Comparison of ENCODE assay signal across 24 cellular contexts in the genomic region with DNA sequence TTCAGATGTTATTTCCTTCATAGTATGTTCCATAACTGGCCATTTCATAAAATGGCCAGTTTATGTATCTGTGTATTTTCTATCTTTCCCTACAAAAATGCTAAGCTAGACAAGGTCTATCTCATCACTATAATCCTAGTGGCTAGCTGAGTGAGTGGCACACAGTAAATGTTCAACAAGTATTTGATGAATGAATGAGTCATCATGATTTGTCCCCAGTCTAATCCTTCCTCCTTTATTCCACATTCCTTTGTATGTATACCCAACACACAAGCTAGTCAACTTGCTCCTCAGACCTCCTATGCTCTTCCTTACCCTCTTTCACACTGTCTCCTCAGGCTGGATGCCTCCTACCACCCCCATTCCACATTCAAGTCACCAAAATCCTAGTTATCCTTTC. TPM values are rescaled to one million over a fixed set of nuclear protein-coding genes. Genes with fewer than 3 reads are reported as not detected.
A peak's percentile ranks its signal among the peaks of the same experiment; 100 is the strongest.
DNase-seq lines count a peak whose midpoint lies in the region; ATAC-seq and TF ChIP-seq lines count a peak whose summit lies in the region.
"Had no signal": no experiment of that assay in that cellular context is flagged by ENCODE, and none has a peak within 500 bp of the region (broad histone marks: within the 10 kb centered on the region; RNA-seq: fewer than 3 reads in every experiment).

No MANE protein-coding gene starts in this region.

- peak; percentile 51 for DNase-seq in COLO829 (ENCODE audit: low spot score)
- DNase-seq in IMR-90, result peak; percentile 53
- peak; percentile 7 for DNase-seq in choroid plexus epithelial cell (ENCODE audit: low read depth)
- DNase-seq in mesendoderm, result no peak
- no peak for DNase-seq in NCI-H446 (lab: John Stamatoyannopoulos, UW)
- DNase-seq in ovary, result no peak
- no peak for DNase-seq in hippocampal formation (lab: John Stamatoyannopoulos, UW)
- DNase-seq: activated CD8-positive, alpha-beta memory T cell treated with anti-CD3 and anti-CD28 coated beads, Interleukin-2, amount 10 ng/mL, durations not matched to agents 7 days and 5 days; activated gamma-delta T cell; aorta; BE2C; colonic mucosa; Kasumi-1; NCI-H1694 treated with DMSO at 0.1 percent for 48 hours; NCI-H510A treated with DMSO at 0.1 percent for 48 hours; right lobe of liver; stimulated activated CD4-positive, alpha-beta T cell treated with anti-CD3 and anti-CD28 coated beads, Interleukin-4, amount 100 ng/mL, for 1 hour; stimulated activated CD8-positive, alpha-beta memory T cell treated with anti-CD3 and anti-CD28 coated beads, Interleukin-4, amount 100 ng/mL, for 48 hours; T-helper 9 cell had no signal

- dilution Hi-C loops in IMR-90 (cut with HindIII; ENCODE audit: low sequenced_read_pairs, unreplicated experiment), result no loop called here

- H4K8ac ChIP-seq in IMR-90 (ENCODE audit: low read depth in 2 of 2, low read length in 2 of 2) (no peak overlapping the region), mesendoderm (ENCODE audit: low read depth, low read length) (no peak overlapping the region)

- H2AK5ac ChIP-seq in IMR-90 (ENCODE audit: low read depth, low read length), result no peak overlapping the region
- no peak overlapping the region for H2AK5ac ChIP-seq in mesendoderm (ENCODE audit: low read length)

- no peak for TF ChIP-seq EP300 in ovary (IDR thresholded peaks at IDR 0.05)

- H3K9me3 ChIP-seq in IMR-90 (ENCODE audit: control insufficient read depth, insufficient read depth, low read length) (no peaks in the 10 kb centered on the region), ovary (no peaks in the 10 kb centered on the region)
- H3K9me3 ChIP-seq: BE2C, colonic mucosa, neutrophil, right lobe of liver had no signal

- no peak overlapping the region for H3K23ac ChIP-seq in IMR-90 (ENCODE audit: low read depth, low read length)
- peak overlapping the region; percentile 3 for H3K23ac ChIP-seq in mesendoderm (ENCODE audit: low read length)

- POLR2A ChIA-PET in IMR-90 (lab: Charles Lee; ENCODE audit: unreplicated experiment), result no interaction called here

- 0 out of 2 replicates have a peak overlapping the region, but pooled peaks have one; percentile 11 for H2BK20ac ChIP-seq in IMR-90 (ENCODE audit: low read depth, low read length)

- H3K4me2 ChIP-seq in IMR-90 (ENCODE audit: low read depth, low read length) (no peak overlapping the region), mesendoderm (ENCODE audit: low read length) (no peak overlapping the region)
- H3K4me2 ChIP-seq: hepatocyte had no signal

- no TSS peak for BruUV-seq in IMR-90 (replicated peaks; lab: Mats Ljungman, UMichigan)

- TF ChIP-seq POLR2A in IMR-90 (IDR thresholded peaks at IDR 0.05; ENCODE audit: low read depth, low read length) (no peak), ovary (IDR thresholded peaks at IDR 0.05) (no peak)

- H3K27ac ChIP-seq in IMR-90 (ENCODE audit: insufficient read depth, low read length) (no peak overlapping the region), mesendoderm (ENCODE audit: low read depth, low read length) (no peak overlapping the region), ovary (no peak overlapping the region)
- H3K27ac ChIP-seq: colonic mucosa, hepatocyte, neutrophil, right lobe of liver had no signal

- H3K79me2 ChIP-seq in mesendoderm (ENCODE audit: control insufficient read depth, insufficient read depth, low read length), result no peaks in the 10 kb centered on the region
- H3K79me2 ChIP-seq: hepatocyte had no signal

- H2BK120ac ChIP-seq in IMR-90 (ENCODE audit: low read depth, low read length) (peak overlapping the region; percentile 53; the same call in 1 of the 2 replicates), mesendoderm (ENCODE audit: low read depth, low read length) (no peak overlapping the region)

- H3K4me3 ChIP-seq in IMR-90 (ENCODE audit: insufficient read depth, low read depth, low read length), result no peak overlapping the region
- H3K4me3 ChIP-seq in choroid plexus epithelial cell (ENCODE audit: low read depth, low read length), result no peak overlapping the region
- H3K4me3 ChIP-seq in mesendoderm (ENCODE audit: low read length), result no peak overlapping the region
- H3K4me3 ChIP-seq in ovary, result no peak overlapping the region
- H3K4me3 ChIP-seq: colonic mucosa, hepatocyte, right lobe of liver had no signal

- no peak overlapping the region for H3K56ac ChIP-seq in IMR-90 (ENCODE audit: extremely low read depth, insufficient read depth, low read length)
- H3K56ac ChIP-seq in mesendoderm (ENCODE audit: low read length), result no peak overlapping the region

- TF ChIP-seq CTCF in IMR-90 (conservative IDR thresholded peaks at IDR 0.05; ENCODE audit: low read depth, low read length) (no peak), choroid plexus epithelial cell (conservative IDR thresholded peaks at IDR 0.05; ENCODE audit: low read depth, low read length) (no peak), ovary (IDR thresholded peaks at IDR 0.05) (no peak)

- H3K9ac ChIP-seq in IMR-90 (ENCODE audit: low read depth, low read length) (no peak overlapping the region), mesendoderm (ENCODE audit: low read length) (no peak overlapping the region)

- in situ Hi-C loops in IMR-90 (cut with MboI; ENCODE audit: low sequenced_read_pairs), result no loop called here

- H2BK15ac ChIP-seq in IMR-90 (ENCODE audit: low read depth, low read length) (no peak overlapping the region), mesendoderm (replicated peaks; ENCODE audit: low read depth) (no peak overlapping the region)

- no peak for TF ChIP-seq RAD21 in IMR-90 (IDR thresholded peaks at IDR 0.05; ENCODE audit: low read length)

- ATAC-seq in IMR-90 (ENCODE audit: low read depth), result peak; percentile 89
- ATAC-seq in HG02623 (IDR thresholded peaks at IDR 0.05; ENCODE audit: unreplicated experiment), result no peak
- ATAC-seq: activated CD8-positive, alpha-beta memory T cell treated with anti-CD3 and anti-CD28 coated beads, Interleukin-2, amount 10 ng/mL, durations not matched to agents 7 days and 5 days had no signal

- no peaks in the 10 kb centered on the region for H3K79me1 ChIP-seq in IMR-90 (ENCODE audit: low read depth in 1 of 2, low read length in 2 of 2)
- no peaks in the 10 kb centered on the region for H3K79me1 ChIP-seq in mesendoderm (ENCODE audit: low read length)

- H4K20me1 ChIP-seq in IMR-90 (ENCODE audit: insufficient read depth, low read length), result no peaks in the 10 kb centered on the region

- no peak overlapping the region for H2BK5ac ChIP-seq in IMR-90 (ENCODE audit: low read depth, low read length, poor library complexity, severe bottlenecking)
- H2BK5ac ChIP-seq in mesendoderm (ENCODE audit: low read length), result no peak overlapping the region

- CTCF ChIA-PET in IMR-90 (lab: Yijun Ruan, JAX), result interaction anchor here (1.7 kb wide), 1 partner anchor 25 kb away, joined by 5 read pairs; no protein-coding TSS in a partner anchor

- H2AFZ ChIP-seq in IMR-90 (replicated peaks; ENCODE audit: low read length, poor library complexity), result no peak overlapping the region
- H2AFZ ChIP-seq: hepatocyte had no signal

- no peak overlapping the region for H2AK9ac ChIP-seq in IMR-90 (replicated peaks; ENCODE audit: low read depth, low read length, poor library complexity)

- H3K27me3 ChIP-seq in IMR-90 (ENCODE audit: control insufficient read depth, insufficient read depth, low read length), result no peaks in the 10 kb centered on the region; the same call in none of the 2 replicates
- H3K27me3 ChIP-seq in mesendoderm (ENCODE audit: insufficient read depth, low read length, poor library complexity), result no peaks in the 10 kb centered on the region
- no peaks in the 10 kb centered on the region for H3K27me3 ChIP-seq in ovary
- H3K27me3 ChIP-seq: BE2C, colonic mucosa, hepatocyte, right lobe of liver had no signal

- H3K36me3 ChIP-seq in IMR-90 (ENCODE audit: control insufficient read depth, insufficient read depth, low read length), result no peaks in the 10 kb centered on the region
- no peaks in the 10 kb centered on the region for H3K36me3 ChIP-seq in mesendoderm (ENCODE audit: control insufficient read depth, insufficient read depth, low read length)
- H3K36me3 ChIP-seq in ovary, result no peaks in the 10 kb centered on the region
- H3K36me3 ChIP-seq: BE2C, colonic mucosa, neutrophil, right lobe of liver had no signal

- H3K4ac ChIP-seq in IMR-90 (ENCODE audit: low read depth, low read length) (no peak overlapping the region), mesendoderm (ENCODE audit: low read depth, low read length) (no peak overlapping the region)

- no peak overlapping the region for H3K18ac ChIP-seq in IMR-90 (ENCODE audit: low read depth, low read length)
- H3K18ac ChIP-seq in mesendoderm (ENCODE audit: low read length), result no peak overlapping the region

- H3K4me1 ChIP-seq in IMR-90 (ENCODE audit: control insufficient read depth, insufficient read depth, low read length), result peaks cover 3% of the 10 kb centered on the region
- H3K4me1 ChIP-seq in mesendoderm (ENCODE audit: control insufficient read depth, low read depth, low read length), result peaks cover 22% of the 10 kb centered on the region
- no peaks in the 10 kb centered on the region for H3K4me1 ChIP-seq in ovary (ENCODE audit: insufficient read depth)
- H3K4me1 ChIP-seq: colonic mucosa, right lobe of liver had no signal

- no peak overlapping the region for H3K14ac ChIP-seq in IMR-90 (replicated peaks; ENCODE audit: low read depth, low read length)

- no peak overlapping the region for H4K91ac ChIP-seq in IMR-90 (ENCODE audit: insufficient read depth, low read depth, low read length)

- intact Hi-C loops in IMR-90 (cut with micrococcal nuclease) (no loop called here), ovary (cut with DNase I) (no loop called here)

- no peak overlapping the region for H4K5ac ChIP-seq in IMR-90 (ENCODE audit: low read depth, low read length)
- no peak overlapping the region for H4K5ac ChIP-seq in mesendoderm (ENCODE audit: low read length)

- 0 out of 2 replicates have a peak, but pooled peaks cover 4% of the 10 kb centered on the region for H3K9me1 ChIP-seq in IMR-90 (ENCODE audit: insufficient read depth, low read length)

TF ChIP-seq in IMR-90, 13 proteins besides CTCF, POLR2A, EP300 and RAD21 (continues in another document):
- 0 out of 2 replicates have a peak, but pooled peaks have one; percentile 54 for TF ChIP-seq FOS (IDR thresholded peaks at IDR 0.05; ENCODE audit: low read depth, low read length)

RNA-seq across cellular contexts. Expression of gene APLNR, which starts 12.5 kb away (rescaled TPM):
- total RNA-seq in IMR-90 (2012; rRNA removed), result not detected in 2 replicates
- not detected in 2 replicates for polyA plus RNA-seq in IMR-90 (2012; rRNA removed)
- polyA plus RNA-seq in IMR-90 (2012; cell fraction: cytosol; rRNA removed), result 0.02 TPM in 1 of 2 replicates, not detected in the other
- 0.04 TPM in 1 of 2 replicates, not detected in the other for polyA plus RNA-seq in IMR-90 (2012; cell fraction: nucleus; rRNA removed; ENCODE audit: low replicate concordance)
- polyA plus RNA-seq in mesendoderm (2013, experiment 1 of 2), result 17.1 TPM
- polyA plus RNA-seq in mesendoderm (2013, experiment 2 of 2), result 15.2 TPM
- 10 to 100 TPM in 1 of 7 donors, under 1 TPM in 4, not detected in 2; 0.24 to 11.3 (median 0.45) TPM for total RNA-seq in ovary
- 10 to 100 TPM in 1 of 2 donors, 1 to 10 TPM in 1; 1.7 to 36.1 TPM for polyA plus RNA-seq in ovary
- total RNA-seq: activated CD8-positive, alpha-beta memory T cell treated with anti-CD3 and anti-CD28 coated beads, Interleukin-2, amount 10 ng/mL, durations not matched to agents 7 days and 5 days; mononuclear cell; SK-MEL-5 had no signal

RNA-seq across cellular contexts. Expression of gene LRRC55, which starts 42.8 kb away (rescaled TPM):
- not detected in 2 replicates for total RNA-seq in IMR-90 (2012; rRNA removed)
- not detected in 2 replicates for polyA plus RNA-seq in IMR-90 (2012; rRNA removed)
- not detected in 2 replicates for polyA plus RNA-seq in IMR-90 (2012; cell fraction: cytosol; rRNA removed)
- not detected in 2 replicates for polyA plus RNA-seq in IMR-90 (2012; cell fraction: nucleus; rRNA removed; ENCODE audit: low replicate concordance)
- polyA plus RNA-seq in mesendoderm (2013, experiment 1 of 2), result 0.38 TPM
- 0.25 TPM for polyA plus RNA-seq in mesendoderm (2013, experiment 2 of 2)
- total RNA-seq in ovary, result under 1 TPM in 5 of 7 donors, not detected in 2; 0.05 to 0.20 (median 0.11) TPM
- under 1 TPM; 0.11 to 0.48 TPM for polyA plus RNA-seq in ovary
- total RNA-seq: activated CD8-positive, alpha-beta memory T cell treated with anti-CD3 and anti-CD28 coated beads, Interleukin-2, amount 10 ng/mL, durations not matched to agents 7 days and 5 days; mononuclear cell; SK-MEL-5 had no signal
- polyA plus RNA-seq: hepatocyte had no signal

Comparison
In these comparisons a context has a peak if more than half of its experiments do, and no peak if none do; other contexts are left out.
1. DNase-seq: peak in COLO829 (single experiment), IMR-90 (single experiment) and choroid plexus epithelial cell (single experiment); none in mesendoderm (single experiment), NCI-H446 (0 of 2), ovary (0 of 5) and hippocampal formation (0 of 2).